ENCODE assay signal across 1 cellular context in the genomic region with DNA sequence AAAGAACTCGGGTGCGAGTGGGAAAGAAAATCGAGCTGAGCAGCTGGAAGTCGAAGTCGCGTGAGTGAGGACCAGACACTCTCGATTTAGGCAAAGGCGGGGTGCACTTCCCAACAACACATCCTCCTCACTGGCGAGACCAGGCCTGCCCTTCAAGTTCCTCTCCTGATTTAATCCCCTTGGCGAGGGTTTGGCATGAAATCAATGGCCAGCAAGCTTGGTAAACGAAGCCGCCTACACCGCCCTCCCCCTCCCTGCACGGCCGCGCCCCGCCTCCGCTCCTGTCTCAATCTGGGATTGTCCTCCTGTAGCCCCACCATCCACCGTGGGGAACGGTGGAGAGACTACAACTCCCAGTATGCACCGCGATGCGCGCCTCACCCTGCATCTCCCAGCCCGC. TPM values are rescaled to one million over a fixed set of nuclear protein-coding genes. Genes with fewer than 3 reads are reported as not detected.
"Had no signal": no experiment of that assay in that cellular context is flagged by ENCODE, and none has a peak within 500 bp of the region (broad histone marks: within the 10 kb centered on the region; RNA-seq: fewer than 3 reads in every experiment).

A gene with protein sequence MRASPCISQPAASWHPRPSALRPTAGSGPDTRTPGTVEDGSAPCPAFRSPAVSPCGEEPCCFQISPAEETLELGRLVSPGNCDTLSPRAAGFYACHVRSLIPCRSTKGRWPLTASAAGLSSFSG (plus strand): TSS at position 301 of the 400 bp plus-strand sequence. CDS start 68 bp downstream, at position 369.

RNA-seq across cellular contexts. Expression of the gene that starts here (rescaled TPM):
- polyA plus RNA-seq: cardiac muscle cell had no signal
